In genomic region chr21:31993826-31994791, GRCh38 we compare ENCODE assay signal across 25 cellular contexts.
DNase-seq lines count a peak whose midpoint lies in the region; ATAC-seq, FAIRE-seq and TF ChIP-seq lines count a peak whose summit lies in the region.
"Had no signal": no experiment of that assay in that cellular context is flagged by ENCODE, and none has a peak within 500 bp of the region (broad histone marks: within the 10 kb centered on the region; RNA-seq: fewer than 3 reads in every experiment).

No MANE protein-coding gene starts in this region.

- intact Hi-C loops in HepG2 (cut with micrococcal nuclease; ENCODE audit: unreplicated experiment): no loop called here
- intact Hi-C loops in esophagus squamous epithelium (cut with DNase I): no loop called here

- H3K4me2 ChIP-seq in HepG2 (ENCODE audit: low read depth, low read length): no peak overlapping the region
- H3K4me2 ChIP-seq: PC-9 had no signal

- no peak overlapping the region for H3K4me3 ChIP-seq in liver (ENCODE audit: low read depth in 1 of 3, low read length in 3 of 3)
- no peak overlapping the region for H3K4me3 ChIP-seq in HepG2 (replicated peaks in 1 of 3; ENCODE audit: insufficient read depth in 1 of 3, low read depth in 2 of 3, low read length in 3 of 3)
- H3K4me3 ChIP-seq in skeletal muscle tissue (ENCODE audit: low read length in 3 of 3): no peak overlapping the region
- no peak overlapping the region for H3K4me3 ChIP-seq in CD8-positive, alpha-beta memory T cell (ENCODE audit: low read length)
- no peak overlapping the region for H3K4me3 ChIP-seq in esophagus squamous epithelium
- H3K4me3 ChIP-seq: GM12878, PC-9, SJCRH30 had no signal

- H3K36me3 ChIP-seq in liver (ENCODE audit: control insufficient read depth in 4 of 4, insufficient read depth in 3 of 4, low read depth in 1 of 4, low read length in 3 of 4) (peaks cover 0 to 14% (median 0%) of the 10 kb centered on the region in 4 donors), HepG2 (replicated peaks in 1 of 2; ENCODE audit: control insufficient read depth in 1 of 2, insufficient read depth in 2 of 2, low read length in 2 of 2) (peaks cover 3 to 24% of the 10 kb centered on the region in 2 experiments; a peak in 4 of 5 replicates), skeletal muscle tissue (ENCODE audit: control insufficient read depth in 3 of 3, insufficient read depth in 3 of 3, low read length in 3 of 3) (no peaks in the 10 kb centered on the region), esophagus squamous epithelium (no peaks in the 10 kb centered on the region)
- no peaks in the 10 kb centered on the region for H3K36me3 ChIP-seq in CD8-positive, alpha-beta memory T cell (ENCODE audit: insufficient read depth, low read length)

- H3K27me3 Mint-ChIP-seq in CD8-positive, alpha-beta memory T cell: peaks cover 4 to 24% of the 10 kb centered on the region in 2 donors

- no peak for FAIRE-seq in HepG2 (lab: Jason Lieb, UNC)
- FAIRE-seq: D721Med, GM12878, H54 had no signal

- H3K4me1 Mint-ChIP-seq in CD8-positive, alpha-beta memory T cell: no peaks in the 10 kb centered on the region

- H3K4me3 Mint-ChIP-seq in CD8-positive, alpha-beta memory T cell: no peak overlapping the region

- H3K9me3 Mint-ChIP-seq in CD8-positive, alpha-beta memory T cell: no peaks in the 10 kb centered on the region

- DNase-seq in HepG2 (ENCODE audit: low spot score) (no peak), mesenteric fat pad (ENCODE audit: low spot score) (peak; percentile 72), cortex of kidney (lab: John Stamatoyannopoulos, UW) (no peak), esophagus squamous epithelium (lab: John Stamatoyannopoulos, UW) (no peak)
- no peak for DNase-seq in CD8-positive, alpha-beta memory T cell
- DNase-seq: 8988T, ACHN, EL, GDM1, NCI-H1048, NCI-H1417, NCI-H1694, NCI-H2029 treated with DMSO at 0.1 percent for 48 hours, NCI-H226, NCI-H524, NCI-H774, PC-9, SJCRH30 had no signal

- no peak overlapping the region for H2AFZ ChIP-seq in HepG2 (ENCODE audit: low read length)
- H2AFZ ChIP-seq: PC-9 had no signal

- in situ Hi-C loops in HepG2 (cut with HindIII; ENCODE audit: extremely low pct_ligation_motif_present, low pct_unique_long_range_greater_than_20kb): loop anchor here (25.0 kb wide), 1 partner anchor 268 kb away; no protein-coding TSS in a partner anchor

- ATAC-seq in HepG2: no peak
- ATAC-seq: GM12878, Right ventricle myocardium inferior, SK-N-SH treated with all-trans-retinoic acid at 6 μM for 48 hours had no signal

- TF ChIP-seq RAD21 in liver (IDR thresholded peaks at IDR 0.05): no peak
- no peak for TF ChIP-seq RAD21 in HepG2 (CRISPR knock-in tag; IDR thresholded peaks at IDR 0.05)

- no peaks in the 10 kb centered on the region for H3K79me2 ChIP-seq in HepG2 (ENCODE audit: insufficient read depth, low read length)

- no peak overlapping the region for H3K27ac Mint-ChIP-seq in CD8-positive, alpha-beta memory T cell

- 76% methylated on average over 10 of the region's 10 CpGs for WGBS in liver
- WGBS in HepG2 (ENCODE audit: low lambda C conversion rate): 60% methylated on average over 8 of the region's 10 CpGs
- WGBS in esophagus squamous epithelium, 2 donors: 61 to 63% methylated on average over 5 to 7 of the region's 10 CpGs

- no peaks in the 10 kb centered on the region for H3K36me3 Mint-ChIP-seq in CD8-positive, alpha-beta memory T cell

- H3K27me3 ChIP-seq in liver (ENCODE audit: control insufficient read depth in 4 of 4, insufficient read depth in 4 of 4, low read length in 3 of 4): no peaks in the 10 kb centered on the region
- no peaks in the 10 kb centered on the region for H3K27me3 ChIP-seq in HepG2 (ENCODE audit: control insufficient read depth in 1 of 2, insufficient read depth in 2 of 2, low read length in 2 of 2)
- H3K27me3 ChIP-seq in skeletal muscle tissue (ENCODE audit: control insufficient read depth in 3 of 3, insufficient read depth in 3 of 3, low read length in 3 of 3): no peaks in the 10 kb centered on the region
- no peaks in the 10 kb centered on the region for H3K27me3 ChIP-seq in CD8-positive, alpha-beta memory T cell (ENCODE audit: insufficient read depth, low read length, poor library complexity, severe bottlenecking)
- no peaks in the 10 kb centered on the region for H3K27me3 ChIP-seq in esophagus squamous epithelium
- H3K27me3 ChIP-seq: SJCRH30 had no signal

- TF ChIP-seq CTCF in liver (IDR thresholded peaks at IDR 0.05; ENCODE audit: low read depth, low read length, missing input control) (no peak), HepG2 (CRISPR knock-in tag; IDR thresholded peaks at IDR 0.05) (no peak), esophagus squamous epithelium (IDR thresholded peaks at IDR 0.05) (no peak)

- H3K9me3 ChIP-seq in liver (ENCODE audit: control insufficient read depth in 4 of 4, low read length in 3 of 4): no peaks in the 10 kb centered on the region
- no peaks in the 10 kb centered on the region for H3K9me3 ChIP-seq in HepG2 (ENCODE audit: low read length)
- H3K9me3 ChIP-seq in skeletal muscle tissue (ENCODE audit: control insufficient read depth in 3 of 3, low read length in 3 of 3): no peaks in the 10 kb centered on the region
- H3K9me3 ChIP-seq in CD8-positive, alpha-beta memory T cell (ENCODE audit: low read length): no peaks in the 10 kb centered on the region
- H3K9me3 ChIP-seq in esophagus squamous epithelium: no peaks in the 10 kb centered on the region
- H3K9me3 ChIP-seq: SJCRH30 had no signal

- POLR2A ChIA-PET in HepG2 (lab: Yijun Ruan, JAX): no interaction called here
- POLR2A ChIA-PET in CD8-positive, alpha-beta memory T cell (lab: Charles Lee): no interaction called here

- no peak for TF ChIP-seq POLR2A in HepG2 (IDR thresholded peaks at IDR 0.05; ENCODE audit: insufficient read depth in 1 of 2, low read depth in 2 of 2, low read length in 2 of 2)
- TF ChIP-seq POLR2A in esophagus squamous epithelium (IDR thresholded peaks at IDR 0.05): no peak

- no peak for TF ChIP-seq EP300 in HepG2 (IDR thresholded peaks at IDR 0.05; ENCODE audit: low read depth in 2 of 2, low read length in 2 of 2)
- no peak for TF ChIP-seq EP300 in HepG2 (CRISPR knock-in tag; IDR thresholded peaks at IDR 0.05; ENCODE audit: borderline replicate concordance)

- BruUV-seq in HepG2 (replicated peaks; lab: Mats Ljungman, UMichigan): no TSS peak

- no peaks in the 10 kb centered on the region for H3K4me1 ChIP-seq in liver (ENCODE audit: control insufficient read depth in 4 of 4, insufficient read depth in 4 of 4, low read length in 3 of 4)
- no peaks in the 10 kb centered on the region for H3K4me1 ChIP-seq in HepG2 (ENCODE audit: insufficient read depth, low read length)
- no peaks in the 10 kb centered on the region for H3K4me1 ChIP-seq in skeletal muscle tissue (ENCODE audit: control insufficient read depth in 3 of 3, insufficient read depth in 3 of 3, low read length in 3 of 3)
- no peaks in the 10 kb centered on the region for H3K4me1 ChIP-seq in CD8-positive, alpha-beta memory T cell (ENCODE audit: insufficient read depth, low read length)
- H3K4me1 ChIP-seq in esophagus squamous epithelium: peaks cover 0 to 5% (median 0%) of the 10 kb centered on the region in 3 donors
- H3K4me1 ChIP-seq: SJCRH30 had no signal

- H3K9ac ChIP-seq in liver (ENCODE audit: low read depth in 1 of 2, low read length in 2 of 2) (no peak overlapping the region), HepG2 (ENCODE audit: insufficient read depth, low read depth, low read length) (no peak overlapping the region), skeletal muscle tissue (ENCODE audit: low read depth in 1 of 3, low read length in 3 of 3) (no peak overlapping the region)

- no peak overlapping the region for H3K27ac ChIP-seq in liver (ENCODE audit: low read depth in 1 of 2, low read length in 2 of 2)
- no peak overlapping the region for H3K27ac ChIP-seq in HepG2 (ENCODE audit: extremely low read length, insufficient read depth, low read length)
- peak overlapping the region; percentile 15 for H3K27ac ChIP-seq in skeletal muscle tissue (ENCODE audit: low read depth, low read length)
- H3K27ac ChIP-seq in CD8-positive, alpha-beta memory T cell (ENCODE audit: low read depth, low read length): no peak overlapping the region
- no peak overlapping the region for H3K27ac ChIP-seq in esophagus squamous epithelium
- H3K27ac ChIP-seq: PC-9, SJCRH30 had no signal

- CTCF ChIA-PET in HepG2 (lab: Yijun Ruan, JAX; ENCODE audit: low intra/inter-chr PET ratio, low total read pairs): no interaction called here
- CTCF ChIA-PET in CD8-positive, alpha-beta memory T cell (lab: Charles Lee): no interaction called here

- H4K20me1 ChIP-seq in HepG2 (ENCODE audit: insufficient read depth, low read length): no peaks in the 10 kb centered on the region

TF ChIP-seq in liver, 16 proteins besides CTCF, POLR2A, EP300 and RAD21 (continues in another document):
- TF ChIP-seq JUND (IDR thresholded peaks at IDR 0.05) (no peak), ZBTB33 (IDR thresholded peaks at IDR 0.05) (no peak)

TF ChIP-seq in HepG2, 621 proteins besides CTCF, POLR2A, EP300 and RAD21:
- TF ChIP-seq ZNF83 (CRISPR knock-in tag; IDR thresholded peaks at IDR 0.05; ENCODE audit: borderline replicate concordance): no peak
- no peak for TF ChIP-seq TAF1 (CRISPR knock-in tag; IDR thresholded peaks at IDR 0.05)
TF ChIP-seq in HepG2: peak in this region for 0.
